11 cellular contexts compared by ENCODE assay signal in genomic region chr5:1387059-1387755, GRCh38. TPM values are rescaled to one million over a fixed set of nuclear protein-coding genes. Genes with fewer than 3 reads are reported as not detected.
DNase-seq lines count a peak whose midpoint lies in the region; ATAC-seq and TF ChIP-seq lines count a peak whose summit lies in the region.
"Had no signal": no experiment of that assay in that cellular context is flagged by ENCODE, and none has a peak within 500 bp of the region (broad histone marks: within the 10 kb centered on the region; RNA-seq: fewer than 3 reads in every experiment).

No MANE protein-coding gene starts in this region.

- CTCF ChIA-PET in WTC11 (lab: Charles Lee): interaction anchor here (0.7 to 2.5 kb wide), 2 partner anchors 51 to 257 kb away, joined by 3 to 10 read pairs; no protein-coding TSS in a partner anchor

- no peaks in the 10 kb centered on the region for H3K36me3 Mint-ChIP-seq in WTC11

- H3K4me3 ChIP-seq in Jurkat, Clone E6-1 (ENCODE audit: low read length): peak overlapping the region; percentile 65

- H3K27me3 Mint-ChIP-seq in WTC11 (ENCODE audit: low read depth): peaks cover 54% of the 10 kb centered on the region

- no peak for TF ChIP-seq CTCF in WTC11 (IDR thresholded peaks at IDR 0.05)

- peak; percentile 56 for DNase-seq in COLO668 (lab: John Stamatoyannopoulos, UW; ENCODE audit: unreplicated experiment)
- no peak for DNase-seq in Jurkat, Clone E6-1 (ENCODE audit: low read depth, low spot score)
- DNase-seq in WTC11 (ENCODE audit: low spot score): no peak
- peak; percentile 56 for DNase-seq in myocyte (ENCODE audit: low read depth)
- DNase-seq in pons (ENCODE audit: low spot score): no peak
- no peak for DNase-seq in SKM-1 treated with dmso at 0.1 percent for 144 hours (lab: John Stamatoyannopoulos, UW; ENCODE audit: unreplicated experiment)
- DNase-seq: NK-92 treated with Interleukin-12 subunit alpha and Interleukin-12 subunit beta, amount 100 ng/mL, for 24 hours had no signal

- POLR2A ChIA-PET in WTC11 (lab: Charles Lee): no interaction called here

- H3K9me3 Mint-ChIP-seq in WTC11: no peaks in the 10 kb centered on the region

- 0 out of 2 replicates have a peak overlapping the region, but pooled peaks have one; percentile 13 for H3K27ac Mint-ChIP-seq in WTC11

- H3K4me1 Mint-ChIP-seq in WTC11: peaks cover 15% of the 10 kb centered on the region

- ATAC-seq in WTC11 (no peak), GM19023 (IDR thresholded peaks at IDR 0.05; ENCODE audit: unreplicated experiment) (no peak), HG03457 (IDR thresholded peaks at IDR 0.05; ENCODE audit: unreplicated experiment) (no peak)

- H3K4me3 Mint-ChIP-seq in WTC11: peak overlapping the region; percentile 86

TF ChIP-seq in WTC11, 78 proteins besides CTCF, POLR2A, EP300 and RAD21:
- TF ChIP-seq NR2C2 (CRISPR knock-in tag; IDR thresholded peaks at IDR 0.05) (no peak), MLX (CRISPR knock-in tag; IDR thresholded peaks at IDR 0.05) (no peak), GRHL2 (CRISPR knock-in tag; IDR thresholded peaks at IDR 0.05; ENCODE audit: insufficient replicate concordance, severe bottlenecking) (no peak), PRRX2 (CRISPR knock-in tag; IDR thresholded peaks at IDR 0.05) (no peak), OVOL2 (CRISPR knock-in tag; IDR thresholded peaks at IDR 0.05; ENCODE audit: borderline replicate concordance) (no peak), AR (CRISPR knock-in tag; IDR thresholded peaks at IDR 0.05) (no peak), FOXP1 (CRISPR knock-in tag; IDR thresholded peaks at IDR 0.05; ENCODE audit: borderline replicate concordance) (no peak), SOX15 (CRISPR knock-in tag; IDR thresholded peaks at IDR 0.05) (no peak), ATF2 (CRISPR knock-in tag; IDR thresholded peaks at IDR 0.05; ENCODE audit: borderline replicate concordance, low read depth) (no peak), ZNF219 (CRISPR knock-in tag; IDR thresholded peaks at IDR 0.05; ENCODE audit: borderline replicate concordance) (no peak), SMAD4 (CRISPR knock-in tag; IDR thresholded peaks at IDR 0.05) (no peak), NFATC4 (CRISPR knock-in tag; IDR thresholded peaks at IDR 0.05) (no peak), NR3C1 (CRISPR knock-in tag; conservative IDR thresholded peaks at IDR 0.05; ENCODE audit: low read depth) (no peak), TEAD1 (CRISPR knock-in tag; IDR thresholded peaks at IDR 0.05) (no peak), ZNF263 (CRISPR knock-in tag; IDR thresholded peaks at IDR 0.05; ENCODE audit: low read depth) (no peak), HMGA2 (CRISPR knock-in tag; IDR thresholded peaks at IDR 0.05) (no peak)
- TF ChIP-seq, protein P1, sequence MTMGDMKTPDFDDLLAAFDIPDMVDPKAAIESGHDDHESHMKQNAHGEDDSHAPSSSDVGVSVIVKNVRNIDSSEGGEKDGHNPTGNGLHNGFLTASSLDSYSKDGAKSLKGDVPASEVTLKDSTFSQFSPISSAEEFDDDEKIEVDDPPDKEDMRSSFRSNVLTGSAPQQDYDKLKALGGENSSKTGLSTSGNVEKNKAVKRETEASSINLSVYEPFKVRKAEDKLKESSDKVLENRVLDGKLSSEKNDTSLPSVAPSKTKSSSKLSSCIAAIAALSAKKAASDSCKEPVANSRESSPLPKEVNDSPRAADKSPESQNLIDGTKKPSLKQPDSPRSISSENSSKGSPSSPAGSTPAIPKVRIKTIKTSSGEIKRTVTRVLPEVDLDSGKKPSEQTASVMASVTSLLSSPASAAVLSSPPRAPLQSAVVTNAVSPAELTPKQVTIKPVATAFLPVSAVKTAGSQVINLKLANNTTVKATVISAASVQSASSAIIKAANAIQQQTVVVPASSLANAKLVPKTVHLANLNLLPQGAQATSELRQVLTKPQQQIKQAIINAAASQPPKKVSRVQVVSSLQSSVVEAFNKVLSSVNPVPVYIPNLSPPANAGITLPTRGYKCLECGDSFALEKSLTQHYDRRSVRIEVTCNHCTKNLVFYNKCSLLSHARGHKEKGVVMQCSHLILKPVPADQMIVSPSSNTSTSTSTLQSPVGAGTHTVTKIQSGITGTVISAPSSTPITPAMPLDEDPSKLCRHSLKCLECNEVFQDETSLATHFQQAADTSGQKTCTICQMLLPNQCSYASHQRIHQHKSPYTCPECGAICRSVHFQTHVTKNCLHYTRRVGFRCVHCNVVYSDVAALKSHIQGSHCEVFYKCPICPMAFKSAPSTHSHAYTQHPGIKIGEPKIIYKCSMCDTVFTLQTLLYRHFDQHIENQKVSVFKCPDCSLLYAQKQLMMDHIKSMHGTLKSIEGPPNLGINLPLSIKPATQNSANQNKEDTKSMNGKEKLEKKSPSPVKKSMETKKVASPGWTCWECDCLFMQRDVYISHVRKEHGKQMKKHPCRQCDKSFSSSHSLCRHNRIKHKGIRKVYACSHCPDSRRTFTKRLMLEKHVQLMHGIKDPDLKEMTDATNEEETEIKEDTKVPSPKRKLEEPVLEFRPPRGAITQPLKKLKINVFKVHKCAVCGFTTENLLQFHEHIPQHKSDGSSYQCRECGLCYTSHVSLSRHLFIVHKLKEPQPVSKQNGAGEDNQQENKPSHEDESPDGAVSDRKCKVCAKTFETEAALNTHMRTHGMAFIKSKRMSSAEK (CRISPR knock-in tag; IDR thresholded peaks at IDR 0.05; ENCODE audit: borderline replicate concordance): no peak
- TF ChIP-seq, protein P2, sequence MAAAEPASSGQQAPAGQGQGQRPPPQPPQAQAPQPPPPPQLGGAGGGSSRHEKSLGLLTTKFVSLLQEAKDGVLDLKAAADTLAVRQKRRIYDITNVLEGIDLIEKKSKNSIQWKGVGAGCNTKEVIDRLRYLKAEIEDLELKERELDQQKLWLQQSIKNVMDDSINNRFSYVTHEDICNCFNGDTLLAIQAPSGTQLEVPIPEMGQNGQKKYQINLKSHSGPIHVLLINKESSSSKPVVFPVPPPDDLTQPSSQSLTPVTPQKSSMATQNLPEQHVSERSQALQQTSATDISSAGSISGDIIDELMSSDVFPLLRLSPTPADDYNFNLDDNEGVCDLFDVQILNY (CRISPR knock-in tag; IDR thresholded peaks at IDR 0.05): no peak
- TF ChIP-seq, protein P3, sequence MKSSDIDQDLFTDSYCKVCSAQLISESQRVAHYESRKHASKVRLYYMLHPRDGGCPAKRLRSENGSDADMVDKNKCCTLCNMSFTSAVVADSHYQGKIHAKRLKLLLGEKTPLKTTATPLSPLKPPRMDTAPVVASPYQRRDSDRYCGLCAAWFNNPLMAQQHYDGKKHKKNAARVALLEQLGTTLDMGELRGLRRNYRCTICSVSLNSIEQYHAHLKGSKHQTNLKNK (CRISPR knock-in tag; IDR thresholded peaks at IDR 0.05): no peak

RNA-seq across cellular contexts. Expression of gene CLPTM1L, which starts 42.3 kb away (rescaled TPM):
- 283 TPM for polyA plus RNA-seq in Jurkat, Clone E6-1 (2012; ENCODE audit: insufficient read depth, insufficient read length)
- total RNA-seq in WTC11 (2021) (73.4 to 92.8 TPM (median 73.8 TPM) in 3 replicates), myocyte (156 and 169 TPM in 2 replicates)
- 120 TPM for polyA plus RNA-seq in myocyte (2012)

RNA-seq across cellular contexts. Expression of gene SLC6A3, which starts 58.0 kb away (rescaled TPM):
- not detected for polyA plus RNA-seq in Jurkat, Clone E6-1 (2012; ENCODE audit: insufficient read depth, insufficient read length)
- 0.53 to 0.74 TPM (median 0.64 TPM) in 3 replicates for total RNA-seq in WTC11 (2021)
- 0.16 TPM in 1 of 2 replicates, not detected in the other for total RNA-seq in myocyte
- polyA plus RNA-seq in myocyte (2012): not detected
- total RNA-seq: bronchial epithelial cell, lower leg skin had no signal

Comparison
In these comparisons a context has a peak if more than half of its experiments do, and no peak if none do; other contexts are left out.
1. DNase-seq: peak in COLO668 (single experiment) and myocyte (single experiment); none in Jurkat, Clone E6-1 (single experiment), WTC11 (single experiment), pons (single experiment) and SKM-1 treated with dmso at 0.1 percent for 144 hours (single experiment).